In the genomic region with DNA sequence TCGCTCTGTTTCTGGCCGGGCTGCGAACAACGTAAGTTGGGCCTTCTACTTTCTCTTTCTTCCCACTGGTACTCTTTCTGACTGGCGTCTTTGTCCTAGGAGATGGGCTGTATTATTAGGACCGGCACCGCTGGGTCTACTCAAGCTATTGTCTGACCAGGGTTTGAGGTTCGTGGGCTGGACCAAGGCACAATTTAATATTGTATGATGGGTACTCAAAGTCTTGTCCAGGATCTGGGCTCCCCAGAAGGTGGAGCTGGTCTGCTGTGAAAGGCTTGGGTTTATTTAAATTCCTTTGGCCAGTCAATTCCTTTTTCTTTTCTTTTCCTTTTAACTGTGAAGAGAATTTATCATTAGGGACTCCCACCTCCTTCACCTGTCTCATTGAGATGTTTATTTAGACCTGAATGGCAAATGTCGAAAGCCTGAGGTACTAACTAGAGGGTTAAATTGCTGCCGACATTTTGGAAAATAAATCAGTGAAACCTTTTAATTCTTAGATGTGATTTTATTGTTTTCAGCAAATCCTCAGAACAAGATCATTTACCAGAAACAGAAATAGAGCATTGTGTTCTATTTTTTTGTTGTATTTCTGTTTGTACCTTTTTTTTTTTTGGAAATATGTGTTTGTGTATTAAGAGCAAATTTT, we compare ENCODE assay signal across 8 cellular contexts. TPM values are rescaled to one million over a fixed set of nuclear protein-coding genes. Genes with fewer than 3 reads are reported as not detected.
DNase-seq lines count a peak whose midpoint lies in the region; ATAC-seq, FAIRE-seq and TF ChIP-seq lines count a peak whose summit lies in the region.

No MANE protein-coding gene starts in this region.

- H3K36me3 Mint-ChIP-seq in activated T-cell treated with anti-CD3 and anti-CD28 coated beads, Interleukin-2, amount 50 U/mL, for 72 hours (ENCODE audit: insufficient read depth in 2 of 2): peaks cover 6 to 8% of the 10 kb centered on the region in 2 donors

- DNase-seq in activated T-cell treated with anti-CD3 and anti-CD28 coated beads, Interleukin-2, amount 50 U/mL, for 72 hours: no peak
- DNase-seq in activated T-cell treated with anti-CD3 and anti-CD28 coated beads, Interleukin-2, amount 50 U/mL, for 48 hours: no peak
- DNase-seq in left lung: no peak
- DNase-seq in testis: peak; percentile 62

- H3K4me3 Mint-ChIP-seq in activated T-cell treated with anti-CD3 and anti-CD28 coated beads, Interleukin-2, amount 50 U/mL, for 72 hours: peak overlapping the region; percentile 94 to 97

- no peaks in the 10 kb centered on the region for H3K36me3 ChIP-seq in OCI-LY3 (replicated peaks; ENCODE audit: low read depth, low read length)
- no peaks in the 10 kb centered on the region for H3K36me3 ChIP-seq in left lung
- H3K36me3 ChIP-seq in testis (ENCODE audit: low read depth, missing control alignments): no peaks in the 10 kb centered on the region

- H3K27me3 ChIP-seq in OCI-LY3 (ENCODE audit: low read depth, low read length) (peaks cover 4% of the 10 kb centered on the region; the same call in 1 of the 2 replicates), left lung (peaks cover 0 to 8% of the 10 kb centered on the region in 2 donors), testis (no peaks in the 10 kb centered on the region)

- ATAC-seq in activated T-cell treated with anti-CD3 and anti-CD28 coated beads, Interleukin-2, amount 50 U/mL, for 72 hours (replicated peaks in 1 of 2): peak; percentile 19 to 31
- ATAC-seq in HG02973 (IDR thresholded peaks at IDR 0.05; ENCODE audit: unreplicated experiment) (peak; percentile 18), left lung (peak; percentile 72), HG03196 (IDR thresholded peaks at IDR 0.05; ENCODE audit: unreplicated experiment) (no peak)

- peaks cover 38% of the 10 kb centered on the region for H3K27me3 Mint-ChIP-seq in activated T-cell treated with anti-CD3 and anti-CD28 coated beads, Interleukin-2, amount 50 U/mL, for 72 hours (ENCODE audit: low read depth)

- H3K27ac Mint-ChIP-seq in activated T-cell treated with anti-CD3 and anti-CD28 coated beads, Interleukin-2, amount 50 U/mL, for 72 hours: peak overlapping the region; percentile 92

- H3K79me2 ChIP-seq in OCI-LY3 (ENCODE audit: low read length): no peaks in the 10 kb centered on the region

- no peak overlapping the region for H3K9ac ChIP-seq in OCI-LY3 (ENCODE audit: low read length)

- TF ChIP-seq CTCF in OCI-LY3 (IDR thresholded peaks at IDR 0.05; ENCODE audit: low read depth, low read length): peak; percentile 50
- peak in 1 of 2 donors; percentile 38 for TF ChIP-seq CTCF in left lung (IDR thresholded peaks at IDR 0.05)
- peak in 2 of 3 experiments; percentile 22 to 23 for TF ChIP-seq CTCF in testis (IDR thresholded peaks at IDR 0.05)

- peak; percentile 66 for FAIRE-seq in colon (lab: Jason Lieb, UNC)

- no peak overlapping the region for H3K27ac ChIP-seq in OCI-LY3 (ENCODE audit: low read length)
- H3K27ac ChIP-seq in left lung: peak overlapping the region; percentile 48 to 70
- peak overlapping the region; percentile 57 to 78 for H3K27ac ChIP-seq in testis

- TF ChIP-seq POLR2A in testis (IDR thresholded peaks at IDR 0.05): no peak

- H3K4me1 ChIP-seq in OCI-LY3 (ENCODE audit: low read length): peaks cover 13% of the 10 kb centered on the region
- H3K4me1 ChIP-seq in left lung: peaks cover 0 to 13% of the 10 kb centered on the region in 2 donors
- H3K4me1 ChIP-seq in testis: no peaks in the 10 kb centered on the region

- no peak overlapping the region for H3K4me2 ChIP-seq in OCI-LY3 (ENCODE audit: low read length)

- peaks cover 17% of the 10 kb centered on the region for H3K4me1 Mint-ChIP-seq in activated T-cell treated with anti-CD3 and anti-CD28 coated beads, Interleukin-2, amount 50 U/mL, for 72 hours (ENCODE audit: low read depth)

- no peaks in the 10 kb centered on the region for H3K9me3 ChIP-seq in OCI-LY3 (ENCODE audit: insufficient read depth, low read length)
- H3K9me3 ChIP-seq in left lung: no peaks in the 10 kb centered on the region
- H3K9me3 ChIP-seq in testis: no peaks in the 10 kb centered on the region

- no peaks in the 10 kb centered on the region for H4K20me1 ChIP-seq in OCI-LY3 (ENCODE audit: insufficient read depth, low read length)

- H3K4me3 ChIP-seq in OCI-LY3 (ENCODE audit: low read length) (no peak overlapping the region), left lung (peak overlapping the region; percentile 61 to 97), testis (peak overlapping the region; percentile 79)

- intact Hi-C loops in left lung (cut with DNase I): no loop called here
- intact Hi-C loops in testis (cut with DNase I; ENCODE audit: low total_unique reads): no loop called here

- H2AFZ ChIP-seq in OCI-LY3 (ENCODE audit: low read depth, low read length): no peak overlapping the region

- H3K9me3 Mint-ChIP-seq in activated T-cell treated with anti-CD3 and anti-CD28 coated beads, Interleukin-2, amount 50 U/mL, for 72 hours: no peaks in the 10 kb centered on the region

- 4 to 5% methylated on average over 10 of the region's 10 CpGs for WGBS in testis, 2 donors

RNA-seq across cellular contexts. Expression of a gene that starts 0.4 kb away (rescaled TPM):
- 1 to 10 TPM in 1 of 2 donors, under 1 TPM in 1; 0.41 to 2.2 TPM for total RNA-seq in activated T-cell treated with anti-CD3 and anti-CD28 coated beads, Interleukin-2, amount 50 U/mL, for 72 hours
- total RNA-seq in left lung (1 to 10 TPM; 4.2 to 5.1 TPM), testis (10 to 100 TPM; 19.9 to 35.4 TPM)
- 22.4 TPM for polyA plus RNA-seq in testis (ENCODE audit: insufficient read depth, low read depth, low replicate concordance)

RNA-seq across cellular contexts. Expression of a gene that starts 0.8 kb away (rescaled TPM):
- total RNA-seq in activated T-cell treated with anti-CD3 and anti-CD28 coated beads, Interleukin-2, amount 50 U/mL, for 72 hours: under 1 TPM; 0.62 to 0.74 TPM
- 1 to 10 TPM; 1.8 to 2.2 TPM for total RNA-seq in left lung
- 1 to 10 TPM; 4.5 to 6.5 TPM for total RNA-seq in testis
- polyA plus RNA-seq in testis (ENCODE audit: insufficient read depth, low read depth, low replicate concordance): 6.1 TPM

RNA-seq across cellular contexts. Expression of a gene that starts 39.1 kb away (rescaled TPM):
- under 1 TPM in 1 of 2 donors, not detected in 1; 0.74 TPM for total RNA-seq in activated T-cell treated with anti-CD3 and anti-CD28 coated beads, Interleukin-2, amount 50 U/mL, for 72 hours
- total RNA-seq in left lung (1 to 10 TPM; 7.7 to 10.0 TPM), testis (10 to 100 TPM; 49.6 to 57.1 TPM)
- 105 TPM for polyA plus RNA-seq in testis (ENCODE audit: insufficient read depth, low read depth, low replicate concordance)

Comparison
In these comparisons a context has a peak if more than half of its experiments do, and no peak if none do; other contexts are left out.
1. RNA of a gene that starts 39.1 kb away (total RNA-seq): 49.6 to 57.1 TPM in testis and 7.7 to 10.0 TPM in left lung; 0.74 TPM in activated T-cell treated with anti-CD3 and anti-CD28 coated beads, Interleukin-2, amount 50 U/mL, for 72 hours; every median in the first group is over 4 times any median in the second.